In genomic region chr19:36128392-36128736, GRCh38 we compare ENCODE assay signal across 6 cellular contexts. TPM values are rescaled to one million over a fixed set of nuclear protein-coding genes. Genes with fewer than 3 reads are reported as not detected.
DNase-seq lines count a peak whose midpoint lies in the region; ATAC-seq lines count a peak whose summit lies in the region.

No MANE protein-coding gene starts in this region.

- H3K27me3 ChIP-seq in mononuclear cell (ENCODE audit: insufficient read depth, low read length) = no peaks in the 10 kb centered on the region

- no peaks in the 10 kb centered on the region for H3K9me3 ChIP-seq in mononuclear cell (ENCODE audit: low read depth, low read length)

- no peaks in the 10 kb centered on the region for H3K9me3 Mint-ChIP-seq in activated naive CD4-positive, alpha-beta T cell treated with anti-CD3 and anti-CD28 coated beads, Interleukin-2, amount 50 U/mL, for 72 hours

- ATAC-seq in activated naive CD4-positive, alpha-beta T cell treated with anti-CD3 and anti-CD28 coated beads, Interleukin-2, amount 50 U/mL, for 72 hours = no peak
- ATAC-seq in GM19455 (IDR thresholded peaks at IDR 0.05; ENCODE audit: unreplicated experiment) = no peak

- H3K27ac Mint-ChIP-seq in activated naive CD4-positive, alpha-beta T cell treated with anti-CD3 and anti-CD28 coated beads, Interleukin-2, amount 50 U/mL, for 72 hours = peak overlapping the region; percentile 88 to 96

- H3K4me1 ChIP-seq in mononuclear cell (ENCODE audit: insufficient read depth, low read length) = peaks cover 53% of the 10 kb centered on the region

- peaks cover 0 to 8% of the 10 kb centered on the region in 2 donors for H3K36me3 Mint-ChIP-seq in activated naive CD4-positive, alpha-beta T cell treated with anti-CD3 and anti-CD28 coated beads, Interleukin-2, amount 50 U/mL, for 72 hours

- peak overlapping the region; percentile 54 for H3K4me3 ChIP-seq in mononuclear cell (ENCODE audit: low read length)

- DNase-seq in activated CD4-positive, alpha-beta T cell treated with anti-CD3 and anti-CD28 coated beads for 48 hours = peak; percentile 12
- no peak for DNase-seq in activated CD4-positive, alpha-beta T cell treated with anti-CD3 and anti-CD28 coated beads, Interleukin-2, amount 50 U/mL, for 48 hours
- DNase-seq in activated naive CD4-positive, alpha-beta T cell treated with anti-CD3 and anti-CD28 coated beads, Interleukin-2, amount 50 U/mL, for 72 hours (ENCODE audit: low spot score in 2 of 2) = no peak
- no peak for DNase-seq in NCI-H1436 (lab: John Stamatoyannopoulos, UW)

RNA-seq across cellular contexts. Expression of gene CAPNS1, which starts 11.5 kb away (rescaled TPM):
- 100 to 1,000 TPM; 234 to 377 TPM for total RNA-seq in activated naive CD4-positive, alpha-beta T cell treated with anti-CD3 and anti-CD28 coated beads, Interleukin-2, amount 50 U/mL, for 72 hours
- total RNA-seq in mononuclear cell = 227 TPM

RNA-seq across cellular contexts. Expression of gene TBCB, which starts 13.1 kb away (rescaled TPM):
- 100 to 1,000 TPM in 1 of 2 donors, 10 to 100 TPM in 1; 94.4 to 107 TPM for total RNA-seq in activated naive CD4-positive, alpha-beta T cell treated with anti-CD3 and anti-CD28 coated beads, Interleukin-2, amount 50 U/mL, for 72 hours
- total RNA-seq in mononuclear cell = 54.4 TPM

RNA-seq across cellular contexts. Expression of gene POLR2I, which starts 13.7 kb away (rescaled TPM):
- total RNA-seq in activated naive CD4-positive, alpha-beta T cell treated with anti-CD3 and anti-CD28 coated beads, Interleukin-2, amount 50 U/mL, for 72 hours = 10 to 100 TPM; 39.1 to 66.3 TPM
- 12.8 TPM for total RNA-seq in mononuclear cell

RNA-seq across cellular contexts. Expression of gene OVOL3, which starts 17.4 kb away (rescaled TPM):
- not detected for total RNA-seq in activated naive CD4-positive, alpha-beta T cell treated with anti-CD3 and anti-CD28 coated beads, Interleukin-2, amount 50 U/mL, for 72 hours
- total RNA-seq in mononuclear cell = not detected

RNA-seq across cellular contexts. Expression of gene COX7A1, which starts 23.9 kb away (rescaled TPM):
- total RNA-seq in activated naive CD4-positive, alpha-beta T cell treated with anti-CD3 and anti-CD28 coated beads, Interleukin-2, amount 50 U/mL, for 72 hours = not detected
- total RNA-seq in mononuclear cell = not detected
